In the genomic region with DNA sequence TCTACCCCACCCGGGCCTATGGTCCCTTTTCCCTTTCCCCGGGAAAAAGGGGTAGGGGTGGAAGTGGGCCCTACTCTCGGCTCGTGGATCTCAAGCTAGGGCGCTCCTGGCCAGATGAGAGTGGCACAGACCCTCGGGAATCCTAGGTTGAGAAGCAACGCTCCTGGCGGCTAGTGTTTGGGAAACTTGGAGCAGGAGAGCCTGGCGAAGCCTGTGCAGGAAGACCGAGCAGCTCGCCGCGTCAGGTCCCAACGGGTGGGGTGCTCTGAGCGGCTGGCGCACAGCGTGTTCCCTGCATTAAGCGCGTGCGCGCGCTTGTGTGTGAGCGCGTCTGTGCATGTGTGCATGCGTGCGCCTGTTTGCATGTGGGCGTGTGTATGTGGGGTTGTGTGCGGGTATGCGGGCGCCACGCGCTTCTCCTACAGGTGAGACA, we compare ENCODE assay signal across 8 cellular contexts. TPM values are rescaled to one million over a fixed set of nuclear protein-coding genes. Genes with fewer than 3 reads are reported as not detected.
DNase-seq lines count a peak whose midpoint lies in the region; ATAC-seq and TF ChIP-seq lines count a peak whose summit lies in the region.

No MANE protein-coding gene starts in this region.

- no peak overlapping the region for H3K27ac ChIP-seq in CD4-positive, alpha-beta T cell (ENCODE audit: low read depth, low read length)
- peak overlapping the region in 7 of 8 donors; percentile 19 to 67 (median 40) for H3K27ac ChIP-seq in spleen

- H3K4me3 ChIP-seq in spleen, result peak overlapping the region; percentile 10 to 68 (median 46)

- H3K27me3 ChIP-seq in CD4-positive, alpha-beta T cell (ENCODE audit: control insufficient read depth, insufficient read depth, low read length), result peaks cover 25% of the 10 kb centered on the region
- H3K27me3 ChIP-seq in spleen (replicated peaks in 1 of 7), result peaks cover 0 to 45% (median 16%) of the 10 kb centered on the region in 7 donors

- peaks cover 53% of the 10 kb centered on the region for H3K27me3 Mint-ChIP-seq in CD4-positive, alpha-beta T cell

- POLR2A ChIA-PET in CD4-positive, alpha-beta T cell (lab: Charles Lee), result interaction anchor here (0.8 to 4.1 kb wide), 11 partner anchors 9 to 252 kb away, joined by 3 to 34 read pairs (median 4); no protein-coding TSS in a partner anchor

- intact Hi-C loops in CD4-positive, alpha-beta T cell (cut with DNase I, micrococcal nuclease), result loop anchor here in 1 of 2 experiments (2.0 kb wide), 1 partner anchor 64 kb away; no protein-coding TSS in a partner anchor
- intact Hi-C loops in left ventricle myocardium superior (cut with micrococcal nuclease), result no loop called here
- intact Hi-C loops in spleen (cut with DNase I; ENCODE audit: low total_unique reads), result no loop called here

- no peak for TF ChIP-seq CTCF in CD4-positive, alpha-beta T cell (IDR thresholded peaks at IDR 0.05)
- no peak for TF ChIP-seq CTCF in spleen (IDR thresholded peaks at IDR 0.05 in 8 of 11, conservative IDR thresholded peaks at IDR 0.05 in 3 of 11)

- H3K27ac Mint-ChIP-seq in CD4-positive, alpha-beta T cell, result no peak overlapping the region

- no peaks in the 10 kb centered on the region for H3K36me3 ChIP-seq in spleen

- WGBS in spleen, 5 donors, result 1 to 14% (median 4%) methylated on average over 16 to 32 of the region's 32 CpGs

- H3K9me3 Mint-ChIP-seq in CD4-positive, alpha-beta T cell, result no peaks in the 10 kb centered on the region

- H3K4me1 ChIP-seq in spleen, result peaks cover 25 to 87% (median 55%) of the 10 kb centered on the region in 6 donors

- H3K9me3 ChIP-seq in CD4-positive, alpha-beta T cell (ENCODE audit: control insufficient read depth, low read length), result no peaks in the 10 kb centered on the region
- no peaks in the 10 kb centered on the region for H3K9me3 ChIP-seq in spleen

- peaks cover 6% of the 10 kb centered on the region for H3K36me3 Mint-ChIP-seq in CD4-positive, alpha-beta T cell (ENCODE audit: low read depth)

- CTCF ChIA-PET in CD4-positive, alpha-beta T cell (lab: Charles Lee), result interaction anchor here (1.1 to 2.7 kb wide), 5 partner anchors 49 to 529 kb away, joined by 3 to 7 read pairs (median 4); no protein-coding TSS in a partner anchor

- ATAC-seq in CD4-positive, alpha-beta T cell (ENCODE audit: poor library complexity), result peak; percentile 89
- ATAC-seq in GM19463 (IDR thresholded peaks at IDR 0.05; ENCODE audit: unreplicated experiment) (peak; percentile 45), left ventricle myocardium superior (peak; percentile 82), GM21423 (IDR thresholded peaks at IDR 0.05; ENCODE audit: unreplicated experiment) (no peak)

- peak in 9 of 10 experiments; percentile 34 to 64 (median 52) for DNase-seq in CD4-positive, alpha-beta T cell
- DNase-seq in NCI-H1092 treated with DMSO at 0.1 percent for 48 hours (lab: John Stamatoyannopoulos, UW) (peak; percentile 37), left ventricle myocardium superior (peak; percentile 81), spleen (peak; percentile 92), NCI-H1930 (lab: John Stamatoyannopoulos, UW) (no peak)
- peak; percentile 31 for DNase-seq in activated gamma-delta T cell treated with anti-CD3 and anti-CD28 coated beads, Interleukin-2, amount 50 U/mL, for 16 hours (ENCODE audit: low read depth)

- peaks cover 62% of the 10 kb centered on the region for H3K4me1 Mint-ChIP-seq in CD4-positive, alpha-beta T cell (ENCODE audit: low read depth)

- TF ChIP-seq POLR2A in spleen (IDR thresholded peaks at IDR 0.05), result no peak

- peak overlapping the region; percentile 90 for H3K4me3 Mint-ChIP-seq in CD4-positive, alpha-beta T cell

RNA-seq across cellular contexts. Expression of gene FLI1, which starts 7.1 kb away (rescaled TPM):
- 10 to 100 TPM; 56.6 to 60.4 TPM for total RNA-seq in CD4-positive, alpha-beta T cell
- total RNA-seq in left ventricle myocardium superior (18.9 TPM), spleen (100 to 1,000 TPM; 125 to 270 (median 160) TPM)
- 10 to 100 TPM; 45.8 to 74.2 (median 52.5) TPM for polyA plus RNA-seq in spleen

Comparison
In these comparisons a context has a peak if more than half of its experiments do, and no peak if none do; other contexts are left out.
1. DNase-seq: peak in CD4-positive, alpha-beta T cell (9 of 10), NCI-H1092 treated with DMSO at 0.1 percent for 48 hours (single experiment), activated gamma-delta T cell treated with anti-CD3 and anti-CD28 coated beads, Interleukin-2, amount 50 U/mL, for 16 hours (single experiment), left ventricle myocardium superior (single experiment) and spleen (single experiment); none in NCI-H1930 (0 of 2).